In the genomic region with DNA sequence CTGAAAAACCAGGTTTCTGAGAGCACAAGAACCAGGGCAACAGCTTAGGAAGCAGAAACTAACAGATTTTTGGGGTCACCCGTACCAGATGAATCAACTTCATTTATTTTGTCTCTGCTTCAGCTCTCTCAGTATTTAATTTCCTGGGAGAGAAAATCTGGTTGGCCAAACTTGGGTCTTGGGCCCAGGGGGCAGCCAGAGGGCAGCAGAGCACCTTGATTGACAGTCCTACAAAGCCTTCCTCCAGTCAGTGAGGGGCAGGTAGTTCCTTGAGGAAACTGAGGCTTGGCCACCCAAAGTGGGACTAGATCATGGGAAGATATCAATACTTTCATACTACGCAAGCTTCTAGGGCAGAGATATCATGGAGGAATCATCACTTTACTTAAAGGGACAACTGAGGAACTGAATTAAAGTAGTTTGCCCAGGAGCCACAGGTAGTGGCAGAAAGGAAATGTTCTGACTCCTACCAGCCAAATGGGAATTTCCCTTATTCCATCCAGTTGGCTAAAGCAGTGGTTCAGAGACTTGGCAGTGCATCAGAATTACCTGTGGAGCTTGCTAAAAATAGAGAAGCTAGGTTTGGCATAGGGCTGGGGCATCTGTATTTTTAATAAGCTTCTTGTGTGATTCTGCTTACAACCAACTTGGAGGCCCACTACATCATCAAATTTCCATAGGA, we compare ENCODE assay signal across 8 cellular contexts. TPM values are rescaled to one million over a fixed set of nuclear protein-coding genes. Genes with fewer than 3 reads are reported as not detected.
DNase-seq lines count a peak whose midpoint lies in the region; ATAC-seq, FAIRE-seq and TF ChIP-seq lines count a peak whose summit lies in the region.

No MANE protein-coding gene starts in this region.

- H3K4me3 Mint-ChIP-seq in activated T-cell treated with anti-CD3 and anti-CD28 coated beads, Interleukin-2, amount 50 U/mL, for 4 hours, result no peak overlapping the region
- no peak overlapping the region for H3K4me3 Mint-ChIP-seq in glutamatergic neuron (ENCODE audit: unreplicated experiment)

- H3K36me3 Mint-ChIP-seq in activated T-cell treated with anti-CD3 and anti-CD28 coated beads, Interleukin-2, amount 50 U/mL, for 4 hours (ENCODE audit: insufficient read depth), result no peaks in the 10 kb centered on the region
- H3K36me3 Mint-ChIP-seq in glutamatergic neuron (ENCODE audit: unreplicated experiment), result no peaks in the 10 kb centered on the region

- H3K27me3 Mint-ChIP-seq in activated T-cell treated with anti-CD3 and anti-CD28 coated beads, Interleukin-2, amount 50 U/mL, for 4 hours (ENCODE audit: low read depth), result peaks cover 4% of the 10 kb centered on the region
- peaks cover 3% of the 10 kb centered on the region for H3K27me3 Mint-ChIP-seq in glutamatergic neuron (ENCODE audit: unreplicated experiment)

- H3K9me3 Mint-ChIP-seq in activated T-cell treated with anti-CD3 and anti-CD28 coated beads, Interleukin-2, amount 50 U/mL, for 4 hours, result no peaks in the 10 kb centered on the region
- no peaks in the 10 kb centered on the region for H3K9me3 Mint-ChIP-seq in glutamatergic neuron (ENCODE audit: unreplicated experiment)

- peaks cover 10% of the 10 kb centered on the region for H3K4me1 Mint-ChIP-seq in activated T-cell treated with anti-CD3 and anti-CD28 coated beads, Interleukin-2, amount 50 U/mL, for 4 hours (ENCODE audit: low read depth)
- H3K4me1 Mint-ChIP-seq in glutamatergic neuron (ENCODE audit: low read depth, unreplicated experiment), result no peaks in the 10 kb centered on the region

- peak; percentile 89 for FAIRE-seq in GM19239 (lab: Jason Lieb, UNC)

- peak; percentile 35 for TF ChIP-seq CTCF in glutamatergic neuron (IDR thresholded peaks at IDR 0.05; ENCODE audit: partially characterized antibody, unreplicated experiment)

- ATAC-seq in activated T-cell treated with anti-CD3 and anti-CD28 coated beads, Interleukin-2, amount 50 U/mL, for 4 hours, result peak; percentile 51 to 62

- H3K27ac Mint-ChIP-seq in glutamatergic neuron (ENCODE audit: unreplicated experiment), result no peak overlapping the region

- DNase-seq in GM19239 (ENCODE audit: insufficient read length, low spot score) (no peak), NCI-H69 (lab: John Stamatoyannopoulos, UW) (peak; percentile 49), glutamatergic neuron (peak; percentile 47), KG1 (lab: John Stamatoyannopoulos, UW) (no peak), mesenteric fat pad (ENCODE audit: low spot score) (no peak), NCI-H2227 (lab: John Stamatoyannopoulos, UW; ENCODE audit: unreplicated experiment) (no peak)
- peak; percentile 47 for DNase-seq in activated T-cell treated with anti-CD3 and anti-CD28 coated beads, Interleukin-2, amount 50 U/mL, for 4 hours
- DNase-seq in stimulated activated CD4-positive, alpha-beta T cell treated with anti-CD3 and anti-CD28 coated beads, Interleukin-2, amount 100 ng/mL, for 4 hours (ENCODE audit: low read depth), result peak; percentile 19

RNA-seq across cellular contexts. Expression of a gene that starts 21.5 kb away (rescaled TPM):
- total RNA-seq in activated T-cell treated with anti-CD3 and anti-CD28 coated beads, Interleukin-2, amount 50 U/mL, for 4 hours, result 10 to 100 TPM in 1 of 3 donors, 1 to 10 TPM in 2; 9.1 to 11.7 (median 9.7) TPM
- total RNA-seq in glutamatergic neuron (ENCODE audit: unreplicated experiment) (20.1 TPM), mesenteric fat pad (75.0 TPM)

Comparison
In these comparisons a context has a peak if more than half of its experiments do, and no peak if none do; other contexts are left out.
1. DNase-seq: peak in NCI-H69 (single experiment), activated T-cell treated with anti-CD3 and anti-CD28 coated beads, Interleukin-2, amount 50 U/mL, for 4 hours (single experiment), glutamatergic neuron (single experiment) and stimulated activated CD4-positive, alpha-beta T cell treated with anti-CD3 and anti-CD28 coated beads, Interleukin-2, amount 100 ng/mL, for 4 hours (single experiment); none in GM19239 (single experiment), KG1 (single experiment), mesenteric fat pad (single experiment) and NCI-H2227 (single experiment).